In genomic region chr11:85628771-85629341, GRCh38 we compare ENCODE assay signal across 8 cellular contexts. TPM values are rescaled to one million over a fixed set of nuclear protein-coding genes. Genes with fewer than 3 reads are reported as not detected.
DNase-seq lines count a peak whose midpoint lies in the region; ATAC-seq, FAIRE-seq and TF ChIP-seq lines count a peak whose summit lies in the region.

No MANE protein-coding gene starts in this region.

- intact Hi-C loops in mucosa of descending colon (cut with DNase I, micrococcal nuclease) (no loop called here), vagina (cut with DNase I) (loop anchor here (2.0 kb wide), 1 partner anchor 36 kb away; the partner anchor contains the start of gene CREBZF)

- H3K9me3 ChIP-seq in mucosa of descending colon (no peaks in the 10 kb centered on the region), vagina (no peaks in the 10 kb centered on the region)

- H3K36me3 ChIP-seq in mucosa of descending colon (ENCODE audit: low read depth) (no peaks in the 10 kb centered on the region), vagina (no peaks in the 10 kb centered on the region)

- no peaks in the 10 kb centered on the region for H3K27me3 ChIP-seq in vagina

- TF ChIP-seq CTCF in HFF-Myc (IDR thresholded peaks at IDR 0.05; ENCODE audit: low read depth, low read length, missing control alignments) (no peak), mucosa of descending colon (IDR thresholded peaks at IDR 0.05) (no peak), vagina (IDR thresholded peaks at IDR 0.05) (no peak)

- ATAC-seq in GM18502 (IDR thresholded peaks at IDR 0.05; ENCODE audit: poor library complexity, unreplicated experiment) (peak; percentile 11), mucosa of descending colon (peak; percentile 3), HG03469 (IDR thresholded peaks at IDR 0.05; ENCODE audit: unreplicated experiment) (no peak)

- H3K4me3 ChIP-seq in HFF-Myc (replicated peaks; ENCODE audit: low read depth, low read length) (peak overlapping the region; percentile 89), mucosa of descending colon (peak overlapping the region; percentile 20), vagina (peak overlapping the region; percentile 65 to 77)

- no peak for FAIRE-seq in RCC 7860 (lab: Jason Lieb, UNC)

- no peak for DNase-seq in HFF-Myc (ENCODE audit: extremely low read depth, low read depth)
- DNase-seq in RCC 7860 (ENCODE audit: low spot score), result peak; percentile 8
- peak; percentile 28 for DNase-seq in dedifferentiated amniotic fluid mesenchymal stem cell (ENCODE audit: extremely low spot score)
- peak in 1 of 3 donors; percentile 33 for DNase-seq in mucosa of descending colon
- no peak for DNase-seq in vagina (ENCODE audit: extremely low spot score in 2 of 2)
- no peak for DNase-seq in AG20443 (ENCODE audit: low spot score)

- H3K4me1 ChIP-seq in mucosa of descending colon (ENCODE audit: low read depth), result peaks cover 11% of the 10 kb centered on the region
- H3K4me1 ChIP-seq in vagina, result peaks cover 15% of the 10 kb centered on the region

- no peak for TF ChIP-seq POLR2A in vagina (IDR thresholded peaks at IDR 0.05)

- peak overlapping the region; percentile 72 for H3K27ac ChIP-seq in vagina

RNA-seq across cellular contexts. Expression of gene TMEM126B, which starts 0.5 kb away (rescaled TPM):
- total RNA-seq in mucosa of descending colon, result 10 to 100 TPM; 35.3 to 44.1 (median 38.7) TPM
- 34.1 TPM for total RNA-seq in vagina

RNA-seq across cellular contexts. Expression of gene DLG2, which starts 1.7 kb away (rescaled TPM):
- total RNA-seq in mucosa of descending colon, result 10 to 100 TPM in 1 of 3 donors, 1 to 10 TPM in 2; 2.1 to 11.1 (median 2.4) TPM
- total RNA-seq in vagina, result 10.1 TPM

RNA-seq across cellular contexts. Expression of gene TMEM126A, which starts 18.9 kb away (rescaled TPM):
- total RNA-seq in mucosa of descending colon (10 to 100 TPM; 18.8 to 25.8 (median 19.4) TPM), vagina (15.0 TPM)

RNA-seq across cellular contexts. Expression of gene CREBZF, which starts 36.1 kb away (rescaled TPM):
- 10 to 100 TPM; 37.6 to 45.6 (median 40.7) TPM for total RNA-seq in mucosa of descending colon
- total RNA-seq in vagina, result 60.9 TPM

RNA-seq across cellular contexts. Expression of gene CCDC89, which starts 57.1 kb away (rescaled TPM):
- 1 to 10 TPM; 4.1 to 6.4 (median 4.1) TPM for total RNA-seq in mucosa of descending colon
- not detected for total RNA-seq in vagina

Comparison
In these comparisons a context has a peak if more than half of its experiments do, and no peak if none do; other contexts are left out.
1. DNase-seq: peak in RCC 7860 (single experiment) and dedifferentiated amniotic fluid mesenchymal stem cell (single experiment); none in HFF-Myc (single experiment), vagina (0 of 2) and AG20443 (single experiment).
2. H3K4me3 ChIP-seq: peak in every context shown above with its lines; median percentile 89 in HFF-Myc; 71 in vagina; 20 in mucosa of descending colon.